In the genomic region with DNA sequence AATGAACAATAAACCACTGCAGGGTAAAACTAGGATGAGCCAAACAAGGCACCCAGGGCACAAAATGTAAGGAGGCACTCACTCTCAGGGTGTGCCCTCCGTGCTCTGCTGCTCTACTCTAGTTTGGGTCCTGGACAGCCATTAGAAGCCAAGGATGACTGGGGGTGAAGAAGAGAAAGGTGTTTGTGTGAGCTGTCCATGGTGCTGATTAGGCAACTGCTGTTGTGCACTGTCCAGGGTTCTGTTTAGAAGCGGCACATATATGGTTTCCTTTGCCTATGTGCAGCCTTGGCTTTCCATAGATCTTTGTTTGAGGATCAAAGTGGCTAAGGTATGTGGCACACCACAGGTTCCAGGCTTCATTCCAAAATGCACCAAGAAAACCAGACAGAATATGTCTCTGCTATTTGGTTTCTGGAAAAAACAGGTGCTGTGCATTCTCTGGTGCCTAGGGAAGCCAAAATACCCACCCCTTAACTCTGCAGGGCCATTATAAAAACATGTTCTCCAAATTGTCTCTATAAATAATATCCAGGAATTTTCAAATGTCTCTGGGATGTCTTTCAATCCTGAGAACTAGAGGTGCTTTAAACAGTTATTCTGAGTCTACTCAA, we compare ENCODE assay signal across 9 cellular contexts.
DNase-seq lines count a peak whose midpoint lies in the region; FAIRE-seq and TF ChIP-seq lines count a peak whose summit lies in the region.
"Had no signal": no experiment of that assay in that cellular context is flagged by ENCODE, and none has a peak within 500 bp of the region (broad histone marks: within the 10 kb centered on the region; RNA-seq: fewer than 3 reads in every experiment).

No MANE protein-coding gene starts in this region.

- H3K36me3 Mint-ChIP-seq in nephron progenitor cell (ENCODE audit: low read depth): no peaks in the 10 kb centered on the region
- H3K36me3 Mint-ChIP-seq: natural killer cell had no signal

- H3K27ac ChIP-seq in MM.1S (ENCODE audit: low read length) (no peak overlapping the region), mammary epithelial cell (ENCODE audit: insufficient read depth, low read depth, low read length) (no peak overlapping the region)
- H3K27ac ChIP-seq: VCaP had no signal

- H3K27me3 ChIP-seq in MM.1S (replicated peaks; ENCODE audit: insufficient read depth, low read length) (no peaks in the 10 kb centered on the region), mammary epithelial cell (ENCODE audit: insufficient read depth, low read length) (no peaks in the 10 kb centered on the region)

- H3K4me3 ChIP-seq in MM.1S (ENCODE audit: low read length) (no peak overlapping the region), mammary epithelial cell (replicated peaks in 1 of 3; ENCODE audit: insufficient read depth in 1 of 3, low read depth in 2 of 3, low read length in 3 of 3) (no peak overlapping the region)

- peaks cover 5% of the 10 kb centered on the region for H3K9me3 Mint-ChIP-seq in nephron progenitor cell

- H3K27ac Mint-ChIP-seq in nephron progenitor cell: no peak overlapping the region
- H3K27ac Mint-ChIP-seq: natural killer cell had no signal

- no peaks in the 10 kb centered on the region for H3K4me1 Mint-ChIP-seq in nephron progenitor cell
- H3K4me1 Mint-ChIP-seq: natural killer cell had no signal

- no peak for TF ChIP-seq CTCF in MM.1S (IDR thresholded peaks at IDR 0.05; ENCODE audit: low read length)
- no peak for TF ChIP-seq CTCF in mammary epithelial cell (conservative IDR thresholded peaks at IDR 0.05 in 1 of 2, IDR thresholded peaks at IDR 0.05 in 1 of 2; ENCODE audit: extremely low read depth in 1 of 2, insufficient read depth in 1 of 2, low read depth in 1 of 2, low read length in 2 of 2)
- TF ChIP-seq CTCF in nephron progenitor cell (IDR thresholded peaks at IDR 0.05): no peak

- H3K9me3 ChIP-seq in MM.1S (replicated peaks; ENCODE audit: insufficient read depth, low read length): no peaks in the 10 kb centered on the region
- no peaks in the 10 kb centered on the region for H3K9me3 ChIP-seq in mammary epithelial cell (replicated peaks; ENCODE audit: insufficient read depth, low read length)

- H3K36me3 ChIP-seq in MM.1S (replicated peaks; ENCODE audit: insufficient read depth, low read length) (no peaks in the 10 kb centered on the region), mammary epithelial cell (ENCODE audit: insufficient read depth, low read length) (no peaks in the 10 kb centered on the region)

- H2AFZ ChIP-seq in MM.1S (ENCODE audit: low read length) (no peak overlapping the region), mammary epithelial cell (ENCODE audit: low read depth, low read length) (no peak overlapping the region)

- no peak overlapping the region for H3K4me2 ChIP-seq in MM.1S (ENCODE audit: low read depth, low read length)
- no peak overlapping the region for H3K4me2 ChIP-seq in mammary epithelial cell (ENCODE audit: insufficient read depth, low read depth, low read length)

- no peak overlapping the region for H3K4me3 Mint-ChIP-seq in nephron progenitor cell
- H3K4me3 Mint-ChIP-seq: natural killer cell had no signal

- 14% methylated on average over 2 of the region's 2 CpGs for WGBS in mammary epithelial cell (ENCODE audit: low coverage, missing lambda C conversion rate)

- dilution Hi-C loops in mammary epithelial cell (cut with HindIII; ENCODE audit: low sequenced_read_pairs): no loop called here

- H4K20me1 ChIP-seq in MM.1S (ENCODE audit: insufficient read depth, low read length) (no peaks in the 10 kb centered on the region), mammary epithelial cell (ENCODE audit: insufficient read depth, low read length) (no peaks in the 10 kb centered on the region)

- H3K79me2 ChIP-seq in MM.1S (ENCODE audit: low read length) (no peaks in the 10 kb centered on the region), mammary epithelial cell (ENCODE audit: insufficient read depth, low read length) (no peaks in the 10 kb centered on the region)

- H3K9ac ChIP-seq in MM.1S (ENCODE audit: low read length) (no peak overlapping the region), mammary epithelial cell (ENCODE audit: insufficient read depth, low read length) (no peak overlapping the region)

- BruUV-seq in mammary epithelial cell (replicated peaks; lab: Mats Ljungman, UMichigan): no TSS peak

- CTCF ChIA-PET in mammary epithelial cell (lab: Charles Lee; ENCODE audit: low non-redundant PET): no interaction called here

- no peak for FAIRE-seq in GM19239 (lab: Jason Lieb, UNC)

- intact Hi-C loops in mammary epithelial cell (cut with micrococcal nuclease): no loop called here

- H3K4me1 ChIP-seq in MM.1S (ENCODE audit: low read length) (no peaks in the 10 kb centered on the region), mammary epithelial cell (ENCODE audit: insufficient read depth, low read length) (no peaks in the 10 kb centered on the region)

- in situ Hi-C loops in mammary epithelial cell (cut with MboI; ENCODE audit: low sequenced_read_pairs in 2 of 2): no loop called here

- DNase-seq in GM19239 (ENCODE audit: insufficient read length, low spot score) (peak; percentile 13), MM.1S (peak; percentile 65), mammary epithelial cell (peak; percentile 41), nephron progenitor cell (peak; percentile 81), DMS114 treated with DMSO at 0.1 percent for 48 hours (lab: John Stamatoyannopoulos, UW; ENCODE audit: unreplicated experiment) (no peak), NCI-H526 (lab: John Stamatoyannopoulos, UW) (no peak)
- no peak for DNase-seq in activated CD8-positive, alpha-beta memory T cell treated with anti-CD3 and anti-CD28 coated beads for 24 hours
- DNase-seq: natural killer cell had no signal

- peaks cover 10% of the 10 kb centered on the region for H3K27me3 Mint-ChIP-seq in nephron progenitor cell (ENCODE audit: low read depth, poor library complexity)

- no peaks in the 10 kb centered on the region for H3F3A ChIP-seq in MM.1S (ENCODE audit: insufficient read depth, low read length)

- H3K9me2 ChIP-seq in MM.1S (replicated peaks; ENCODE audit: insufficient read depth, low read length): no peaks in the 10 kb centered on the region

Comparison
In these comparisons a context has a peak if more than half of its experiments do, and no peak if none do; other contexts are left out.
1. DNase-seq: peak in GM19239 (single experiment), MM.1S (single experiment), mammary epithelial cell (single experiment) and nephron progenitor cell (single experiment); none in DMS114 treated with DMSO at 0.1 percent for 48 hours (single experiment), activated CD8-positive, alpha-beta memory T cell treated with anti-CD3 and anti-CD28 coated beads for 24 hours (single experiment) and NCI-H526 (0 of 2).